ENCODE assay signal across 1 cellular context in genomic region chr14:104680806-104681688, GRCh38.
A peak's percentile ranks its signal among the peaks of the same experiment; 100 is the strongest.
TF ChIP-seq lines count a peak whose summit lies in the region.

No MANE protein-coding gene starts in this region.

TF ChIP-seq in GM12878, 131 proteins besides CTCF, POLR2A, EP300 and RAD21 (continued from another document):
- TF ChIP-seq, protein P1, sequence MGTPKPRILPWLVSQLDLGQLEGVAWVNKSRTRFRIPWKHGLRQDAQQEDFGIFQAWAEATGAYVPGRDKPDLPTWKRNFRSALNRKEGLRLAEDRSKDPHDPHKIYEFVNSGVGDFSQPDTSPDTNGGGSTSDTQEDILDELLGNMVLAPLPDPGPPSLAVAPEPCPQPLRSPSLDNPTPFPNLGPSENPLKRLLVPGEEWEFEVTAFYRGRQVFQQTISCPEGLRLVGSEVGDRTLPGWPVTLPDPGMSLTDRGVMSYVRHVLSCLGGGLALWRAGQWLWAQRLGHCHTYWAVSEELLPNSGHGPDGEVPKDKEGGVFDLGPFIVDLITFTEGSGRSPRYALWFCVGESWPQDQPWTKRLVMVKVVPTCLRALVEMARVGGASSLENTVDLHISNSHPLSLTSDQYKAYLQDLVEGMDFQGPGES (IDR thresholded peaks at IDR 0.05): no peak
- TF ChIP-seq, protein P2, sequence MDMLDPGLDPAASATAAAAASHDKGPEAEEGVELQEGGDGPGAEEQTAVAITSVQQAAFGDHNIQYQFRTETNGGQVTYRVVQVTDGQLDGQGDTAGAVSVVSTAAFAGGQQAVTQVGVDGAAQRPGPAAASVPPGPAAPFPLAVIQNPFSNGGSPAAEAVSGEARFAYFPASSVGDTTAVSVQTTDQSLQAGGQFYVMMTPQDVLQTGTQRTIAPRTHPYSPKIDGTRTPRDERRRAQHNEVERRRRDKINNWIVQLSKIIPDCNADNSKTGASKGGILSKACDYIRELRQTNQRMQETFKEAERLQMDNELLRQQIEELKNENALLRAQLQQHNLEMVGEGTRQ (IDR thresholded peaks at IDR 0.05; ENCODE audit: borderline replicate concordance, low read depth, low read length): peak; percentile 12; the same call in 1 of the 2 replicates
- TF ChIP-seq ZNF24 (IDR thresholded peaks at IDR 0.05) (no peak), TCF3 (IDR thresholded peaks at IDR 0.05; ENCODE audit: borderline replicate concordance, insufficient read depth, low read depth, low read length) (no peak), ZNF217 (IDR thresholded peaks at IDR 0.05) (no peak), CEBPB (IDR thresholded peaks at IDR 0.05; ENCODE audit: borderline replicate concordance in 1 of 2, low read depth in 2 of 2, low read length in 2 of 2) (no peak)
TF ChIP-seq in GM12878: peak in this region for 20.
